In the genomic region with DNA sequence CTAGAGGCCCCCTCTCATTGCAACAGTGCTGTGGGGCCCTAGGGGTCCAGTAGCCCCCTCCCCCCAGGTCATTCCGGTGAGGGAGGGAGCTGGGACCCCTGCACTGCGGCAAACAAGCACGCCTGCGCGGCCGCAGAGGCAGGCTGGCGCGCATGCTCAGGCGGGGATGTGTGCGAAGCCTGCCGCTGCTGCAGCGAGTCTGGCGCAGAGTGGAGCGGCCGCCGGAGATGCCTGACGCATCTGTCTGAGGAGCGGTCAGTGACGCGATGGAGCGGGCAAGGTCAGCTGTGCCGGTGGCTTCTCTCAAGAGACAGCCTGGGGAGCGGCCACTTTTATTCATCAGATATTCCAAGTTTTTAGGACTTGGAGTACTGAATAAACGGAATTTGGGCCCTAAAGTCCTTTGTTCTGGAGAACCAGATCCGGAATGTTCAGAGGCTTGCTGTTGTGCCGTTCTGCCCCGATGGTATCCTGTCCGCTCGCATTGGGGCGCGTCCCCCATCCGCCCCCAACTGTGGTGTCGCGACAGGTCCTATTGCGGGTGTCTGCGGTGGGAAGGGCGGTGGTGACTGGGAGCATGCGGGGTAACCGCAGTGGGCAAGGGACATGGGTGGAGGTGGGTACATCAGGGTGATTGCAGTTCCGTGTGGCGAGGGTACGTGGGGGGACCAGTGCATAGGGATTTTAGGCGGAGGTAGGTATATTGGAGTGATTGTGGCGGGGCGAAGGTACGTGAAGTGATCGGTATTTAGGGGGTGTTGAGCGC, we compare ENCODE assay signal across 8 cellular contexts. TPM values are rescaled to one million over a fixed set of nuclear protein-coding genes. Genes with fewer than 3 reads are reported as not detected.
A peak's percentile ranks its signal among the peaks of the same experiment; 100 is the strongest.
DNase-seq lines count a peak whose midpoint lies in the region; ATAC-seq lines count a peak whose summit lies in the region.

A gene (plus strand): TSS at position 205 of the 766 bp plus-strand sequence. CDS start 19,467 bp downstream, outside the sequence.
A gene with protein sequence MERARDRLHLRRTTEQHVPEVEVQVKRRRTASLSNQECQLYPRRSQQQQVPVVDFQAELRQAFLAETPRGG (plus strand): TSS at position 205 of the 766 bp plus-strand sequence. CDS start 62 bp downstream, at position 267.

- intact Hi-C loops in left colon (cut with DNase I, micrococcal nuclease), result no loop called here

- peak within 1 kb of the TSS; percentile 91 for H3K27ac ChIP-seq in cingulate gyrus (ENCODE audit: low read depth, low read length)

- ATAC-seq in GM21619 (IDR thresholded peaks at IDR 0.05; ENCODE audit: unreplicated experiment), result peak; percentile 64
- peak; percentile 83 for ATAC-seq in left colon

- DNase-seq in DMS153 (lab: John Stamatoyannopoulos, UW) (peak; percentile 24), NCI-H1417 treated with DMSO at 0.1 percent for 48 hours (lab: John Stamatoyannopoulos, UW) (peak; percentile 4), left colon (peak; percentile 68 to 77), NOMO-1 treated with DMSO at 0.1 percent for 48 hours (lab: John Stamatoyannopoulos, UW; ENCODE audit: unreplicated experiment) (no peak)
- peak; percentile 53 to 61 for DNase-seq in activated CD4-positive, alpha-beta T cell treated with anti-CD3 and anti-CD28 coated beads for 4 hours
- DNase-seq in stimulated activated CD4-positive, alpha-beta T cell treated with anti-CD3 and anti-CD28 coated beads, Interleukin-1b, Interleukin-23, amount 100 ng/mL, for 24 hours (ENCODE audit: low read depth in 4 of 4, low spot score in 1 of 4), result peak in 3 of 4 experiments; percentile 36 to 57 (median 49)

RNA-seq across cellular contexts. Expression of the first gene that starts in this region (rescaled TPM):
- total RNA-seq in left colon, result 10 to 100 TPM; 20.4 to 29.3 TPM

RNA-seq across cellular contexts. Expression of the second gene that starts in this region (rescaled TPM):
- 1 to 10 TPM in 1 of 2 donors, under 1 TPM in 1; 0.82 to 3.7 TPM for total RNA-seq in left colon
